ENCODE assay signal across 15 cellular contexts in genomic region chr11:71247551-71248250, GRCh38.
DNase-seq lines count a peak whose midpoint lies in the region; ATAC-seq and TF ChIP-seq lines count a peak whose summit lies in the region.
"Had no signal": no experiment of that assay in that cellular context is flagged by ENCODE, and none has a peak within 500 bp of the region (broad histone marks: within the 10 kb centered on the region; RNA-seq: fewer than 3 reads in every experiment).

No MANE protein-coding gene starts in this region.

- no peak for ATAC-seq in activated CD4-positive, CD25-positive, alpha-beta regulatory T cell treated with anti-CD3 and anti-CD28 coated beads, Interleukin-2, amount 50 U/mL, for 24 hours
- no peak for ATAC-seq in GM21737 (IDR thresholded peaks at IDR 0.05; ENCODE audit: unreplicated experiment)
- ATAC-seq in HG03469 (IDR thresholded peaks at IDR 0.05; ENCODE audit: unreplicated experiment): no peak
- ATAC-seq: A549 had no signal

- peak; percentile 39 to 82 for DNase-seq in NCI-H524 (lab: John Stamatoyannopoulos, UW)
- DNase-seq in NCI-H524 treated with DMSO at 0.1 percent for 48 hours (lab: John Stamatoyannopoulos, UW): no peak
- DNase-seq in choroid plexus epithelial cell (ENCODE audit: low read depth): peak; percentile 3
- peak; percentile 52 for DNase-seq in iPS-NIHi7 (ENCODE audit: extremely low spot score)
- peak; percentile 14 for DNase-seq in superior temporal gyrus (ENCODE audit: extremely low spot score)
- DNase-seq: activated CD8-positive, alpha-beta memory T cell treated with anti-CD3 and anti-CD28 coated beads for 24 hours; activated naive CD4-positive, alpha-beta T cell treated with Interleukin-2 at 50 U/mL for 16 hours; COR-L47; NCI-H2081 treated with DMSO at 0.1 percent for 48 hours had no signal

- TF ChIP-seq CTCF in choroid plexus epithelial cell (conservative IDR thresholded peaks at IDR 0.05; ENCODE audit: low read depth, low read length): no peak

- H3K4me3 ChIP-seq in choroid plexus epithelial cell (ENCODE audit: low read depth, low read length): no peak overlapping the region
- H3K4me3 ChIP-seq: A549, lung, SK-N-MC had no signal
